In the genomic region with DNA sequence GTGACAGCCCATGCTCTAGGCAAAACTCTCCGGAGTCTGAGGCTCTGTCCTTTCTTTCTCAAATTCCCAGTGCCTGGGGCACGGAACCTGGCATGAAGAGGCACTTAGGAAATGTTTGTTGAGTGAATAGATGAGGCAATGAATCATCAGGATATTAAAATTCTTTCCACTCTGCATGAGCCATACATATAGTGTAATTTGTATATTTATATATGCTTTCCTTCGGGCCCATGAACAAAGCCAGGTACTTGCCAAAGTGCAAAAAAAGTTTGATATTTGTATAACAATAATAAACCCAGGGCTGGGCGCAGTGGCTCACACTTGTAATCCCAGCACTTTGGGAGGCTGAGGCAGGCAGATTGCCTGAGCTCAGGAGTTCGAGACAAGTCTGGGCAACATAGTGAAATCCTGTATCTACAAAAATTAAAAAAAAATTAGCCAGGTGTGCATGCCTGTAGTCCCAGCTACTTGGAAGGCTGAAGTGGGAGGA, we compare ENCODE assay signal across 12 cellular contexts.
DNase-seq lines count a peak whose midpoint lies in the region; TF ChIP-seq lines count a peak whose summit lies in the region.
"Had no signal": no experiment of that assay in that cellular context is flagged by ENCODE, and none has a peak within 500 bp of the region (broad histone marks: within the 10 kb centered on the region; RNA-seq: fewer than 3 reads in every experiment).

No MANE protein-coding gene starts in this region.

- H3K36me3 ChIP-seq in HEK293 (ENCODE audit: control insufficient read depth in 2 of 2, insufficient read depth in 1 of 2, low read length in 2 of 2): no peaks in the 10 kb centered on the region
- H3K36me3 ChIP-seq in transverse colon: no peaks in the 10 kb centered on the region
- no peaks in the 10 kb centered on the region for H3K36me3 ChIP-seq in BE2C
- H3K36me3 ChIP-seq: HAP-1 had no signal

- no peak overlapping the region for H3K27ac Mint-ChIP-seq in activated T-helper 2 cell treated with anti-CD3 and anti-CD28 coated beads, Interferon-gamma antibody, Interleukin-2, Interleukin-4, amounts not matched to agents 10 μg/mL and 5 μg/mL and 100 μg/mL, durations not matched to agents 14 hours and 24 hours and 36 hours
- H3K27ac Mint-ChIP-seq: stimulated activated naive CD8-positive, alpha-beta T cell treated with anti-CD3 and anti-CD28 coated beads, Interleukin-15, Interleukin-2, amounts not matched to agents 100 ng/mL and 50 ng/mL, for 24 hours had no signal

- TF ChIP-seq EP300 in transverse colon (IDR thresholded peaks at IDR 0.05; ENCODE audit: low read depth): no peak

- no peak for TF ChIP-seq POLR2A in transverse colon (IDR thresholded peaks at IDR 0.05)

- TF ChIP-seq CTCF in HEK293 (tag by site-specific recombination; IDR thresholded peaks at IDR 0.05) (no peak), fibroblast of mammary gland (conservative IDR thresholded peaks at IDR 0.05; ENCODE audit: control insufficient read depth, insufficient read depth, low read depth, low read length) (no peak), transverse colon (IDR thresholded peaks at IDR 0.05) (no peak), BE2C (IDR thresholded peaks at IDR 0.05; ENCODE audit: low read depth, low read length) (no peak)

- H3K4me3 Mint-ChIP-seq in activated T-helper 2 cell treated with anti-CD3 and anti-CD28 coated beads, Interferon-gamma antibody, Interleukin-2, Interleukin-4, amounts not matched to agents 10 μg/mL and 5 μg/mL and 100 μg/mL, durations not matched to agents 14 hours and 24 hours and 36 hours (ENCODE audit: low read depth): no peak overlapping the region
- H3K4me3 Mint-ChIP-seq: naive B cell; stimulated activated naive CD8-positive, alpha-beta T cell treated with anti-CD3 and anti-CD28 coated beads, Interleukin-15, Interleukin-2, amounts not matched to agents 100 ng/mL and 50 ng/mL, for 24 hours had no signal

- DNase-seq in SW 1271 (lab: John Stamatoyannopoulos, UW) (peak; percentile 59 to 89), fibroblast of mammary gland (ENCODE audit: low read depth) (peak; percentile 64), transverse colon (peak; percentile 46), BE2C (no peak)
- DNase-seq in stimulated activated CD4-positive, alpha-beta T cell treated with anti-CD3 and anti-CD28 coated beads, Interleukin-2, amount 100 ng/mL, for 48 hours: no peak
- no peak for DNase-seq in activated T-helper 2 cell treated with anti-CD3 and anti-CD28 coated beads, Interferon-gamma antibody, Interleukin-2, Interleukin-4, amounts not matched to agents 10 μg/mL and 5 μg/mL and 100 μg/mL, durations not matched to agents 14 hours and 24 hours and 36 hours (ENCODE audit: low spot score)
- DNase-seq: naive B cell; NCI-H1092 treated with DMSO at 0.1 percent for 48 hours; stimulated activated CD4-positive, alpha-beta T cell treated with anti-CD3 and anti-CD28 coated beads, Interleukin-15, amount 100 ng/mL, for 24 hours had no signal

- POLR2A ChIA-PET in HEK293 (lab: Yijun Ruan, JAX): no interaction called here

- WGBS in transverse colon (ENCODE audit: low coverage in 1 of 2), 2 donors: 35 to 40% methylated on average over 5 of the region's 5 CpGs

- H3K27me3 Mint-ChIP-seq in activated T-helper 2 cell treated with anti-CD3 and anti-CD28 coated beads, Interferon-gamma antibody, Interleukin-2, Interleukin-4, amounts not matched to agents 10 μg/mL and 5 μg/mL and 100 μg/mL, durations not matched to agents 14 hours and 24 hours and 36 hours (ENCODE audit: low read depth): no peaks in the 10 kb centered on the region
- H3K27me3 Mint-ChIP-seq: naive B cell; stimulated activated naive CD8-positive, alpha-beta T cell treated with anti-CD3 and anti-CD28 coated beads, Interleukin-15, Interleukin-2, amounts not matched to agents 100 ng/mL and 50 ng/mL, for 24 hours had no signal

- H3K27ac ChIP-seq in HEK293 (ENCODE audit: extremely low read depth, low read depth, low read length): no peak overlapping the region
- H3K27ac ChIP-seq in transverse colon: peak overlapping the region; percentile 44 to 58 (median 54)

- H3K27me3 ChIP-seq in transverse colon (no peaks in the 10 kb centered on the region), BE2C (no peaks in the 10 kb centered on the region)

- CTCF ChIA-PET in HEK293 (lab: Yijun Ruan, JAX): interaction anchor here (0.6 to 1.0 kb wide), 2 partner anchors 111 to 121 kb away, joined by 3 read pairs; no protein-coding TSS in a partner anchor

- H3K4me1 Mint-ChIP-seq in activated T-helper 2 cell treated with anti-CD3 and anti-CD28 coated beads, Interferon-gamma antibody, Interleukin-2, Interleukin-4, amounts not matched to agents 10 μg/mL and 5 μg/mL and 100 μg/mL, durations not matched to agents 14 hours and 24 hours and 36 hours (ENCODE audit: low read depth): no peaks in the 10 kb centered on the region

- H3K4me3 ChIP-seq in HEK293 (ENCODE audit: low read depth, low read length) (no peak overlapping the region), fibroblast of mammary gland (ENCODE audit: control insufficient read depth, low read depth, low read length) (no peak overlapping the region), transverse colon (no peak overlapping the region), BE2C (ENCODE audit: low read depth, low read length) (no peak overlapping the region)
- H3K4me3 ChIP-seq: HAP-1 had no signal

- intact Hi-C loops in transverse colon (cut with DNase I; ENCODE audit: low total_unique reads): no loop called here
- intact Hi-C loops in activated T-helper 2 cell treated with anti-CD3 and anti-CD28 coated beads, Interferon-gamma antibody, Interleukin-2, Interleukin-4, amounts not matched to agents 10 μg/mL and 5 μg/mL and 100 μg/mL, durations not matched to agents 14 hours and 24 hours and 36 hours (cut with micrococcal nuclease): no loop called here

- in situ Hi-C loops in transverse colon (cut with MboI; ENCODE audit: low pct_ligation_motif_present in 1 of 4, low pct_unique_long_range_greater_than_20kb in 1 of 4, low sequenced_read_pairs in 3 of 4): no loop called here

- no peaks in the 10 kb centered on the region for H3K9me3 ChIP-seq in HEK293 (ENCODE audit: control insufficient read depth, insufficient read depth, low read depth, low read length)
- H3K9me3 ChIP-seq in transverse colon: no peaks in the 10 kb centered on the region
- no peaks in the 10 kb centered on the region for H3K9me3 ChIP-seq in BE2C
- H3K9me3 ChIP-seq: HAP-1 had no signal

- H3K9me3 Mint-ChIP-seq in activated T-helper 2 cell treated with anti-CD3 and anti-CD28 coated beads, Interferon-gamma antibody, Interleukin-2, Interleukin-4, amounts not matched to agents 10 μg/mL and 5 μg/mL and 100 μg/mL, durations not matched to agents 14 hours and 24 hours and 36 hours: no peaks in the 10 kb centered on the region
- H3K9me3 Mint-ChIP-seq: naive B cell; stimulated activated naive CD8-positive, alpha-beta T cell treated with anti-CD3 and anti-CD28 coated beads, Interleukin-15, Interleukin-2, amounts not matched to agents 100 ng/mL and 50 ng/mL, for 24 hours had no signal

- H3K36me3 Mint-ChIP-seq in activated T-helper 2 cell treated with anti-CD3 and anti-CD28 coated beads, Interferon-gamma antibody, Interleukin-2, Interleukin-4, amounts not matched to agents 10 μg/mL and 5 μg/mL and 100 μg/mL, durations not matched to agents 14 hours and 24 hours and 36 hours (ENCODE audit: low read depth): no peaks in the 10 kb centered on the region
- H3K36me3 Mint-ChIP-seq: naive B cell had no signal

- H3K4me1 ChIP-seq in HEK293 (ENCODE audit: control insufficient read depth, insufficient read depth, low read length) (no peaks in the 10 kb centered on the region), transverse colon (peaks cover 4 to 42% (median 18%) of the 10 kb centered on the region in 4 donors), BE2C (no peaks in the 10 kb centered on the region)

TF ChIP-seq in HEK293, 187 proteins besides CTCF, POLR2A, EP300 and RAD21 (continues in another document):
- TF ChIP-seq ZEB2 (tag by site-specific recombination; IDR thresholded peaks at IDR 0.05) (peak; percentile 58), ZNF837 (tag by site-specific recombination; IDR thresholded peaks at IDR 0.05) (no peak), ZNF629 (tag by site-specific recombination; IDR thresholded peaks at IDR 0.05) (peak; percentile 51; the same call in 1 of the 2 replicates), ZBTB17 (tag by site-specific recombination; IDR thresholded peaks at IDR 0.05) (peak; percentile 49), ZNF585B (tag by site-specific recombination; IDR thresholded peaks at IDR 0.05) (no peak)
- TF ChIP-seq, protein P1, sequence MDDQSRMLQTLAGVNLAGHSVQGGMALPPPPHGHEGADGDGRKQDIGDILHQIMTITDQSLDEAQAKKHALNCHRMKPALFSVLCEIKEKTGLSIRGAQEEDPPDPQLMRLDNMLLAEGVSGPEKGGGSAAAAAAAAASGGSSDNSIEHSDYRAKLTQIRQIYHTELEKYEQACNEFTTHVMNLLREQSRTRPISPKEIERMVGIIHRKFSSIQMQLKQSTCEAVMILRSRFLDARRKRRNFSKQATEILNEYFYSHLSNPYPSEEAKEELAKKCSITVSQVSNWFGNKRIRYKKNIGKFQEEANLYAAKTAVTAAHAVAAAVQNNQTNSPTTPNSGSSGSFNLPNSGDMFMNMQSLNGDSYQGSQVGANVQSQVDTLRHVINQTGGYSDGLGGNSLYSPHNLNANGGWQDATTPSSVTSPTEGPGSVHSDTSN (CRISPR knock-in tag; IDR thresholded peaks at IDR 0.05): no peak
- TF ChIP-seq, protein P2, sequence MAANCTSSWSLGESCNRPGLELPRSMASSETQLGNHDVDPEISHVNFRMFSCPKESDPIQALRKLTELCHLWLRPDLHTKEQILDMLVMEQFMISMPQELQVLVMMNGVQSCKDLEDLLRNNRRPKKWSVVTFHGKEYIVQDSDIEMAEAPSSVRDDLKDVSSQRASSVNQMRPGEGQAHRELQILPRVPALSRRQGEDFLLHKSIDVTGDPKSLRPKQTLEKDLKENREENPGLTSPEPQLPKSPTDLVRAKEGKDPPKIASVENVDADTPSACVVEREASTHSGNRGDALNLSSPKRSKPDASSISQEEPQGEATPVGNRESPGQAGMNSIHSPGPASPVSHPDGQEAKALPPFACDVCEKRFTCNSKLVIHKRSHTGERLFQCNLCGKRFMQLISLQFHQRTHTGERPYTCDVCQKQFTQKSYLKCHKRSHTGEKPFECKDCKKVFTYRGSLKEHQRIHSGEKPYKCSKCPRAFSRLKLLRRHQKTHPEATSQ (tag by site-specific recombination; IDR thresholded peaks at IDR 0.05): no peak

Comparison
In these comparisons a context has a peak if more than half of its experiments do, and no peak if none do; other contexts are left out.
1. DNase-seq: peak in SW 1271 (2 of 2), fibroblast of mammary gland (single experiment) and transverse colon (single experiment); none in BE2C (single experiment), stimulated activated CD4-positive, alpha-beta T cell treated with anti-CD3 and anti-CD28 coated beads, Interleukin-2, amount 100 ng/mL, for 48 hours (0 of 2) and activated T-helper 2 cell treated with anti-CD3 and anti-CD28 coated beads, Interferon-gamma antibody, Interleukin-2, Interleukin-4, amounts not matched to agents 10 μg/mL and 5 μg/mL and 100 μg/mL, durations not matched to agents 14 hours and 24 hours and 36 hours (single experiment).